7 cellular contexts compared by ENCODE assay signal in genomic region chr16:67456383-67457140, GRCh38. TPM values are rescaled to one million over a fixed set of nuclear protein-coding genes. Genes with fewer than 3 reads are reported as not detected.
A peak's percentile ranks its signal among the peaks of the same experiment; 100 is the strongest.
DNase-seq lines count a peak whose midpoint lies in the region; ATAC-seq, FAIRE-seq and TF ChIP-seq lines count a peak whose summit lies in the region.

No MANE protein-coding gene starts in this region.

- DNase-seq in HFF-Myc (ENCODE audit: extremely low read depth, low read depth) (no peak), astrocyte of the cerebellum (ENCODE audit: low read depth) (peak; percentile 22), iris pigment epithelial cell (ENCODE audit: low read depth) (peak; percentile 40), superior temporal gyrus (ENCODE audit: extremely low spot score) (peak; percentile 37), GM12892 (ENCODE audit: insufficient read length) (no peak)
- no peak for DNase-seq in stimulated activated CD4-positive, alpha-beta T cell treated with anti-CD3 and anti-CD28 coated beads, Interleukin-2, amount 100 ng/mL, for 48 hours

- H3K4me3 ChIP-seq in HFF-Myc (replicated peaks; ENCODE audit: low read depth, low read length) (no peak overlapping the region), astrocyte of the cerebellum (ENCODE audit: low read depth, low read length) (no peak overlapping the region)

- ATAC-seq in GM21423 (IDR thresholded peaks at IDR 0.05; ENCODE audit: unreplicated experiment) = no peak

- TF ChIP-seq CTCF in HFF-Myc (IDR thresholded peaks at IDR 0.05; ENCODE audit: low read depth, low read length, missing control alignments) (peak; percentile 55), astrocyte of the cerebellum (IDR thresholded peaks at IDR 0.05; ENCODE audit: low read depth, low read length, missing control alignments) (peak; percentile 65)

- FAIRE-seq in GM12892 (lab: Jason Lieb, UNC) = no peak

- no peak for TF ChIP-seq POLR2A in GM12892 (IDR thresholded peaks at IDR 0.05; ENCODE audit: low read depth, low read length)

- in situ Hi-C loops in astrocyte of the cerebellum (cut with HindIII; ENCODE audit: low sequenced_read_pairs) = no loop called here

RNA-seq across cellular contexts. Expression of gene ATP6V0D1, which starts 24.4 kb away (rescaled TPM):
- 35.2 TPM for polyA plus RNA-seq in GM12892 (2012; ENCODE audit: missing spikeins)

RNA-seq across cellular contexts. Expression of gene HSD11B2, which starts 25.6 kb away (rescaled TPM):
- polyA plus RNA-seq in GM12892 (2012; ENCODE audit: missing spikeins) = 0.45 TPM

RNA-seq across cellular contexts. Expression of gene AGRP, which starts 26.8 kb away (rescaled TPM):
- 0.40 TPM for polyA plus RNA-seq in GM12892 (2012; ENCODE audit: missing spikeins)

RNA-seq across cellular contexts. Expression of gene ZDHHC1, which starts 40.3 kb away (rescaled TPM):
- polyA plus RNA-seq in GM12892 (2012; ENCODE audit: missing spikeins) = 0.40 TPM

Comparison
In these comparisons a context has a peak if more than half of its experiments do, and no peak if none do; other contexts are left out.
1. DNase-seq: peak in astrocyte of the cerebellum (single experiment), iris pigment epithelial cell (single experiment) and superior temporal gyrus (single experiment); none in HFF-Myc (single experiment), GM12892 (single experiment) and stimulated activated CD4-positive, alpha-beta T cell treated with anti-CD3 and anti-CD28 coated beads, Interleukin-2, amount 100 ng/mL, for 48 hours (0 of 2).